ENCODE assay signal across 29 cellular contexts in genomic region chr6:88246654-88247053, GRCh38.
DNase-seq lines count a peak whose midpoint lies in the region; ATAC-seq and TF ChIP-seq lines count a peak whose summit lies in the region.
"Had no signal": no experiment of that assay in that cellular context is flagged by ENCODE, and none has a peak within 500 bp of the region (broad histone marks: within the 10 kb centered on the region; RNA-seq: fewer than 3 reads in every experiment).

No MANE protein-coding gene starts in this region.

- intact Hi-C loops in aorta (cut with DNase I): no loop called here

- no peaks in the 10 kb centered on the region for H3K27me3 ChIP-seq in aorta (ENCODE audit: control insufficient read depth in 1 of 2, insufficient read depth in 2 of 2, low read length in 1 of 2)
- H3K27me3 ChIP-seq: left lung, neural progenitor cell, pancreas, upper lobe of left lung had no signal

- TF ChIP-seq CTCF in glutamatergic neuron (IDR thresholded peaks at IDR 0.05; ENCODE audit: partially characterized antibody, unreplicated experiment): no peak

- no peaks in the 10 kb centered on the region for H3K4me1 ChIP-seq in aorta (ENCODE audit: control insufficient read depth in 1 of 2, insufficient read depth in 2 of 2, low read length in 2 of 2)
- H3K4me1 ChIP-seq: left lung, pancreas, upper lobe of left lung had no signal

- peaks cover 1% of the 10 kb centered on the region for H3K9me3 Mint-ChIP-seq in glutamatergic neuron (ENCODE audit: unreplicated experiment)
- H3K9me3 Mint-ChIP-seq in activated CD4-positive, alpha-beta T cell treated with anti-CD3 and anti-CD28 coated beads, Interleukin-2, amount 10 ng/mL, durations not matched to agents 7 days and 5 days: no peaks in the 10 kb centered on the region
- H3K9me3 Mint-ChIP-seq: effector memory CD8-positive, alpha-beta T cell had no signal

- WGBS in aorta, 2 donors: 75 to 83% methylated on average over 2 of the region's 2 CpGs

- ATAC-seq in aorta (ENCODE audit: low FRiP score): no peak
- ATAC-seq: activated T-cell treated with anti-CD3 and anti-CD28 coated beads, Interleukin-2, amount 50 U/mL, for 72 hours; effector memory CD8-positive, alpha-beta T cell; left lung; pancreas had no signal

- H3K4me3 Mint-ChIP-seq in glutamatergic neuron (ENCODE audit: unreplicated experiment): no peak overlapping the region
- H3K4me3 Mint-ChIP-seq in activated CD4-positive, alpha-beta T cell treated with anti-CD3 and anti-CD28 coated beads, Interleukin-2, amount 10 ng/mL, durations not matched to agents 7 days and 5 days: no peak overlapping the region
- H3K4me3 Mint-ChIP-seq: activated T-cell treated with anti-CD3 and anti-CD28 coated beads, Interleukin-2, amount 50 U/mL, for 72 hours; effector memory CD8-positive, alpha-beta T cell; HFFc6; neural progenitor cell; T-helper 2 cell treated with Interferon-gamma antibody and Interleukin-4, amounts not matched to agents 5 μg/mL and 100 μg/mL, for 36 hours had no signal

- H3K36me3 Mint-ChIP-seq in glutamatergic neuron (ENCODE audit: unreplicated experiment): peaks cover 4% of the 10 kb centered on the region
- no peaks in the 10 kb centered on the region for H3K36me3 Mint-ChIP-seq in activated CD4-positive, alpha-beta T cell treated with anti-CD3 and anti-CD28 coated beads, Interleukin-2, amount 10 ng/mL, durations not matched to agents 7 days and 5 days (ENCODE audit: low read depth)
- H3K36me3 Mint-ChIP-seq: neural progenitor cell had no signal

- no peak overlapping the region for H3K27ac ChIP-seq in aorta (ENCODE audit: low read depth in 1 of 2, low read length in 2 of 2)
- H3K27ac ChIP-seq: GM23248, left lung, neural progenitor cell, pancreas, skin epidermis, upper lobe of left lung had no signal

- H3K9me3 ChIP-seq in aorta (ENCODE audit: control insufficient read depth, low read length): no peaks in the 10 kb centered on the region
- H3K9me3 ChIP-seq: pancreas, upper lobe of left lung had no signal

- DNase-seq in DMS53 (lab: John Stamatoyannopoulos, UW) (peak; percentile 55), NCI-H2171 (lab: John Stamatoyannopoulos, UW) (peak; percentile 41), SK-N-DZ (ENCODE audit: low spot score) (peak; percentile 94), glutamatergic neuron (peak; percentile 19), NCI-H345 (lab: John Stamatoyannopoulos, UW) (no peak), aorta (no peak)
- no peak for DNase-seq in activated T-cell treated with anti-CD3 and anti-CD28 coated beads, Interleukin-2, amount 50 U/mL, for 48 hours
- no peak for DNase-seq in activated CD4-positive, alpha-beta T cell treated with anti-CD3 and anti-CD28 coated beads, Interleukin-2, amount 10 ng/mL, durations not matched to agents 7 days and 5 days
- DNase-seq: activated CD4-positive, alpha-beta T cell treated with anti-CD3 and anti-CD28 coated beads for 48 hours; activated naive CD4-positive, alpha-beta T cell; activated T-cell treated with anti-CD3 and anti-CD28 coated beads, Interleukin-2, amount 50 U/mL, for 72 hours; caudate nucleus; cortex of kidney; DND-41; effector memory CD8-positive, alpha-beta T cell; GM23248; HFFc6; IMR-90; left lung; mesenchymal stem cell; NCI-H187; NCI-H2227 treated with DMSO at 0.1 percent for 48 hours; NCI-H774; pancreas; stimulated activated naive CD4-positive, alpha-beta T cell; upper lobe of left lung had no signal

- H3K4me3 ChIP-seq in aorta (ENCODE audit: low read length in 2 of 2): no peak overlapping the region
- H3K4me3 ChIP-seq: GM23248, left lung, neural progenitor cell, pancreas, skin epidermis, upper lobe of left lung had no signal

- CTCF ChIA-PET in activated CD4-positive, alpha-beta T cell treated with anti-CD3 and anti-CD28 coated beads, Interleukin-2, amount 10 ng/mL, durations not matched to agents 7 days and 5 days (lab: Charles Lee): no interaction called here

- peak overlapping the region; percentile 84 for H3K27ac Mint-ChIP-seq in glutamatergic neuron (ENCODE audit: unreplicated experiment)
- no peak overlapping the region for H3K27ac Mint-ChIP-seq in activated CD4-positive, alpha-beta T cell treated with anti-CD3 and anti-CD28 coated beads, Interleukin-2, amount 10 ng/mL, durations not matched to agents 7 days and 5 days
- H3K27ac Mint-ChIP-seq: activated T-cell treated with anti-CD3 and anti-CD28 coated beads, Interleukin-2, amount 50 U/mL, for 72 hours; effector memory CD8-positive, alpha-beta T cell; HFFc6; neural progenitor cell; T-helper 2 cell treated with Interferon-gamma antibody and Interleukin-4, amounts not matched to agents 5 μg/mL and 100 μg/mL, for 36 hours had no signal

- H3K4me1 Mint-ChIP-seq in glutamatergic neuron (ENCODE audit: low read depth, unreplicated experiment): peaks cover 31% of the 10 kb centered on the region
- no peaks in the 10 kb centered on the region for H3K4me1 Mint-ChIP-seq in activated CD4-positive, alpha-beta T cell treated with anti-CD3 and anti-CD28 coated beads, Interleukin-2, amount 10 ng/mL, durations not matched to agents 7 days and 5 days

- POLR2A ChIA-PET in activated CD4-positive, alpha-beta T cell treated with anti-CD3 and anti-CD28 coated beads, Interleukin-2, amount 10 ng/mL, durations not matched to agents 7 days and 5 days (lab: Charles Lee): no interaction called here

- no peaks in the 10 kb centered on the region for H3K36me3 ChIP-seq in aorta (ENCODE audit: control insufficient read depth in 1 of 2, insufficient read depth in 2 of 2, low read length in 1 of 2)
- H3K36me3 ChIP-seq: left lung, neural progenitor cell, pancreas, upper lobe of left lung had no signal

- no peaks in the 10 kb centered on the region for H3K27me3 Mint-ChIP-seq in glutamatergic neuron (ENCODE audit: unreplicated experiment)
- no peaks in the 10 kb centered on the region for H3K27me3 Mint-ChIP-seq in activated CD4-positive, alpha-beta T cell treated with anti-CD3 and anti-CD28 coated beads, Interleukin-2, amount 10 ng/mL, durations not matched to agents 7 days and 5 days

Comparison
In these comparisons a context has a peak if more than half of its experiments do, and no peak if none do; other contexts are left out.
1. DNase-seq: peak in DMS53 (single experiment), NCI-H2171 (single experiment), SK-N-DZ (single experiment) and glutamatergic neuron (single experiment); none in NCI-H345 (single experiment), activated T-cell treated with anti-CD3 and anti-CD28 coated beads, Interleukin-2, amount 50 U/mL, for 48 hours (0 of 2), activated CD4-positive, alpha-beta T cell treated with anti-CD3 and anti-CD28 coated beads, Interleukin-2, amount 10 ng/mL, durations not matched to agents 7 days and 5 days (single experiment) and aorta (0 of 2).